In genomic region chr4:174537634-174538033, GRCh38 we compare ENCODE assay signal across 14 cellular contexts. TPM values are rescaled to one million over a fixed set of nuclear protein-coding genes. Genes with fewer than 3 reads are reported as not detected.
DNase-seq lines count a peak whose midpoint lies in the region; ATAC-seq and TF ChIP-seq lines count a peak whose summit lies in the region.
"Had no signal": no experiment of that assay in that cellular context is flagged by ENCODE, and none has a peak within 500 bp of the region (broad histone marks: within the 10 kb centered on the region; RNA-seq: fewer than 3 reads in every experiment).

No MANE protein-coding gene starts in this region.

- ATAC-seq in GM19372 (IDR thresholded peaks at IDR 0.05; ENCODE audit: low read depth, unreplicated experiment) = peak; percentile 34
- ATAC-seq in HG02588 (IDR thresholded peaks at IDR 0.05; ENCODE audit: unreplicated experiment) = peak; percentile 28
- ATAC-seq in HG03159 (IDR thresholded peaks at IDR 0.05; ENCODE audit: unreplicated experiment) = peak; percentile 29
- ATAC-seq in left lobe of liver = peak; percentile 33

- H3K4me1 Mint-ChIP-seq in mesothelial cell of epicardium = peaks cover 23% of the 10 kb centered on the region

- no peak for TF ChIP-seq CTCF in mesothelial cell of epicardium (IDR thresholded peaks at IDR 0.05; ENCODE audit: unreplicated experiment)

- peaks cover 17% of the 10 kb centered on the region for H3K9me3 Mint-ChIP-seq in mesothelial cell of epicardium
- H3K9me3 Mint-ChIP-seq: activated T-helper 1 cell treated with anti-CD3 and anti-CD28 coated beads, Interleukin-12 subunit alpha, Interleukin-12 subunit beta, Interleukin-2, Interleukin-4 antibody, amounts not matched to agents 30 ng/mL and 10 ng/mL and 1 ng/mL, durations not matched to agents 14 hours and 24 hours and 36 hours had no signal

- H3K9me3 ChIP-seq in MG63 = no peaks in the 10 kb centered on the region

- no peaks in the 10 kb centered on the region for H3K27me3 ChIP-seq in MG63
- H3K27me3 ChIP-seq: brain microvascular endothelial cell had no signal

- H3K27me3 Mint-ChIP-seq in mesothelial cell of epicardium (ENCODE audit: low read depth) = no peaks in the 10 kb centered on the region

- no peaks in the 10 kb centered on the region for H3K36me3 ChIP-seq in MG63
- H3K36me3 ChIP-seq: brain microvascular endothelial cell had no signal

- H3K36me3 Mint-ChIP-seq in mesothelial cell of epicardium = peaks cover 1% of the 10 kb centered on the region

- DNase-seq in left lobe of liver (ENCODE audit: low spot score) (no peak), MG63 (no peak), T-helper 2 cell (no peak), mesothelial cell of epicardium (ENCODE audit: low spot score in 2 of 2, unreplicated experiment in 2 of 2) (no peak), GOT3 (lab: John Stamatoyannopoulos, UW) (no peak)
- DNase-seq: brain microvascular endothelial cell; COR-L47; mesendoderm; NCI-H524; stimulated activated CD4-positive, alpha-beta T cell treated with anti-CD3 and anti-CD28 coated beads, Interleukin-4, amount 100 ng/mL, for 1 hour had no signal

- no peak overlapping the region for H3K27ac Mint-ChIP-seq in mesothelial cell of epicardium

- H3K4me3 ChIP-seq in MG63 = no peak overlapping the region

- H3K4me3 Mint-ChIP-seq in mesothelial cell of epicardium = no peak overlapping the region
- H3K4me3 Mint-ChIP-seq: activated T-helper 1 cell treated with anti-CD3 and anti-CD28 coated beads, Interleukin-12 subunit alpha, Interleukin-12 subunit beta, Interleukin-2, Interleukin-4 antibody, amounts not matched to agents 30 ng/mL and 10 ng/mL and 1 ng/mL, durations not matched to agents 14 hours and 24 hours and 36 hours had no signal

RNA-seq across cellular contexts. Expression of gene HPGD, which starts 15.3 kb away (rescaled TPM):
- total RNA-seq in left lobe of liver = 84.3 TPM
- not detected in 2 replicates for total RNA-seq in MG63 (2014; rRNA removed; shearing (Covaris generic); ENCODE audit: low replicate concordance)
- 11.2 to 16.2 TPM (median 15.5 TPM) in 3 replicates for total RNA-seq in mesothelial cell of epicardium

Comparison
In these comparisons a context has a peak if more than half of its experiments do, and no peak if none do; other contexts are left out.
1. RNA of gene HPGD, which starts 15.3 kb away (total RNA-seq): 84.3 TPM in left lobe of liver (single experiment) and 11.2 to 16.2 TPM in mesothelial cell of epicardium; not detected in MG63; every median in the first group is over 10 times any median in the second.
2. Peak in every context shown above with its lines, with median percentiles within 50 percentile points of each other: ATAC-seq.